ENCODE assay signal across 13 cellular contexts in the genomic region with DNA sequence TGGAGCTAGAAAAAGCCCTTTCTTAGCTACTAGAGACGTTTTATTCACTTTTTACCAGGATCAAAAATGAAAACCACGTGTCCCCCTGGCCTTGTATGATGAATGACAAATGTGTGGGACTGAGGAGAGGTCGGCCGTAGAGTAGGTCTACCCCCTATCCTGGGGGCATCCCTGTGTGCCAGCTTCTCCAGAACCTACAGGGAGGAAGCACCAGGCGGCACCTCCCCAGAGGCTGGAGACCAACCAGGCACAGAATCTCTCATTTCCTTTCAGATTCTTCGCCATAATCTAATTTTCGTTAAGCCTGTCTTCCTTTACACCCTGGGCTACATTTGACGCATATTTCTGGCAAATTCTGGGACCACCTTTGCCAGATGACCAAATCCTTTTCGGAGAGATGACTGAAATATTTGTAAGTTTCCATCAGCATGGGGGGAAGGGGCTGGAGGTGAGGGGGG. TPM values are rescaled to one million over a fixed set of nuclear protein-coding genes. Genes with fewer than 3 reads are reported as not detected.
A peak's percentile ranks its signal among the peaks of the same experiment; 100 is the strongest.
DNase-seq lines count a peak whose midpoint lies in the region; ATAC-seq, FAIRE-seq and TF ChIP-seq lines count a peak whose summit lies in the region.
"Had no signal": no experiment of that assay in that cellular context is flagged by ENCODE, and none has a peak within 500 bp of the region (broad histone marks: within the 10 kb centered on the region; RNA-seq: fewer than 3 reads in every experiment).

No MANE protein-coding gene starts in this region.

- TF ChIP-seq CTCF in adrenal gland (IDR thresholded peaks at IDR 0.05) (no peak), keratinocyte (optimal IDR thresholded peaks at IDR 0.05 in 1 of 3, IDR thresholded peaks at IDR 0.05 in 1 of 3, conservative IDR thresholded peaks at IDR 0.05 in 1 of 3; ENCODE audit: extremely low read depth in 1 of 3, insufficient read depth in 2 of 3, low read length in 3 of 3) (no peak)

- intact Hi-C loops in adrenal gland (cut with DNase I), result no loop called here

- no peak overlapping the region for H3K27ac Mint-ChIP-seq in T-helper 17 cell
- H3K27ac Mint-ChIP-seq: activated T-helper 1 cell treated with anti-CD3 and anti-CD28 coated beads, Interleukin-12 subunit alpha, Interleukin-12 subunit beta, Interleukin-2, Interleukin-4 antibody, amounts not matched to agents 30 ng/mL and 10 ng/mL and 1 ng/mL, durations not matched to agents 14 hours and 24 hours and 36 hours; memory B cell; stimulated activated effector memory CD8-positive, alpha-beta T cell treated with anti-CD3 and anti-CD28 coated beads, Interleukin-12 subunit alpha, Interleukin-12 subunit beta, amount 100 ng/mL, for 72 hours had no signal

- H3K4me1 ChIP-seq in adrenal gland (replicated peaks in 1 of 2) (peaks cover 7 to 13% of the 10 kb centered on the region in 2 donors), keratinocyte (ENCODE audit: control insufficient read depth, extremely low read depth, insufficient read depth, low read length) (peaks cover 28% of the 10 kb centered on the region), skeletal muscle satellite cell (ENCODE audit: control insufficient read depth, insufficient read depth, low read length) (peaks cover 55% of the 10 kb centered on the region)

- no peaks in the 10 kb centered on the region for H4K20me1 ChIP-seq in keratinocyte (ENCODE audit: control insufficient read depth, extremely low read depth, insufficient read depth, low read length)

- H3K27me3 ChIP-seq in adrenal gland, result no peaks in the 10 kb centered on the region
- H3K27me3 ChIP-seq in keratinocyte (ENCODE audit: control insufficient read depth, extremely low read depth, insufficient read depth, low read length), result no peaks in the 10 kb centered on the region
- no peaks in the 10 kb centered on the region for H3K27me3 ChIP-seq in skeletal muscle satellite cell (ENCODE audit: control insufficient read depth, insufficient read depth, low read length)

- WGBS in adrenal gland, 4 donors, result 54 to 62% (median 60%) methylated on average over 9 of the region's 9 CpGs

- no peaks in the 10 kb centered on the region for H3K9me1 ChIP-seq in keratinocyte (ENCODE audit: control insufficient read depth, extremely low read depth, insufficient read depth, low read length)

- H3K9ac ChIP-seq in keratinocyte (ENCODE audit: control insufficient read depth, extremely low read depth, insufficient read depth, low read length) (no peak overlapping the region), skeletal muscle satellite cell (ENCODE audit: low read depth, low read length) (peak overlapping the region; percentile 49)

- H3K4me3 Mint-ChIP-seq in T-helper 17 cell, result no peak overlapping the region
- H3K4me3 Mint-ChIP-seq: activated T-helper 1 cell treated with anti-CD3 and anti-CD28 coated beads, Interleukin-12 subunit alpha, Interleukin-12 subunit beta, Interleukin-2, Interleukin-4 antibody, amounts not matched to agents 30 ng/mL and 10 ng/mL and 1 ng/mL, durations not matched to agents 14 hours and 24 hours and 36 hours; memory B cell; stimulated activated effector memory CD8-positive, alpha-beta T cell treated with anti-CD3 and anti-CD28 coated beads, Interleukin-12 subunit alpha, Interleukin-12 subunit beta, amount 100 ng/mL, for 72 hours had no signal

- peak overlapping the region; percentile 67 for H3K4me2 ChIP-seq in keratinocyte (ENCODE audit: control insufficient read depth, extremely low read depth, insufficient read depth, low read depth, low read length)
- H3K4me2 ChIP-seq in skeletal muscle satellite cell (ENCODE audit: low read length), result peak overlapping the region; percentile 53

- peaks cover 29% of the 10 kb centered on the region for H3K27me3 Mint-ChIP-seq in T-helper 17 cell

- H3K4me3 ChIP-seq in adrenal gland, result no peak overlapping the region
- peak overlapping the region in 1 of 3 experiments; percentile 16 for H3K4me3 ChIP-seq in keratinocyte (ENCODE audit: control insufficient read depth in 2 of 3, extremely low read depth in 1 of 3, insufficient read depth in 2 of 3, low read depth in 1 of 3, low read length in 3 of 3)
- peak overlapping the region; percentile 35 for H3K4me3 ChIP-seq in skeletal muscle satellite cell (ENCODE audit: low read length)

- H3K79me2 ChIP-seq in keratinocyte (ENCODE audit: control insufficient read depth, insufficient read depth, low read length), result no peaks in the 10 kb centered on the region

- H3K36me3 ChIP-seq in adrenal gland (replicated peaks in 1 of 2), result no peaks in the 10 kb centered on the region
- no peaks in the 10 kb centered on the region for H3K36me3 ChIP-seq in keratinocyte (ENCODE audit: control insufficient read depth in 2 of 2, extremely low read depth in 1 of 2, insufficient read depth in 2 of 2, low read length in 2 of 2)
- peaks cover 5% of the 10 kb centered on the region for H3K36me3 ChIP-seq in skeletal muscle satellite cell (ENCODE audit: insufficient read depth, low read length)

- TF ChIP-seq POLR2A in adrenal gland (IDR thresholded peaks at IDR 0.05), result no peak

- peak overlapping the region; percentile 13 for H2AFZ ChIP-seq in keratinocyte (ENCODE audit: control insufficient read depth, low read length)

- H3K4me1 Mint-ChIP-seq in T-helper 17 cell, result peaks cover 4% of the 10 kb centered on the region
- H3K4me1 Mint-ChIP-seq: memory B cell; stimulated activated effector memory CD8-positive, alpha-beta T cell treated with anti-CD3 and anti-CD28 coated beads, Interleukin-12 subunit alpha, Interleukin-12 subunit beta, amount 100 ng/mL, for 72 hours had no signal

- H3K27ac ChIP-seq in adrenal gland (peak overlapping the region in 3 of 5 donors; percentile 40 to 92 (median 81)), keratinocyte (ENCODE audit: control insufficient read depth, insufficient read depth, low read length) (no peak overlapping the region)

- no peaks in the 10 kb centered on the region for H3K36me3 Mint-ChIP-seq in T-helper 17 cell (ENCODE audit: low read depth)
- H3K36me3 Mint-ChIP-seq: memory B cell; stimulated activated effector memory CD8-positive, alpha-beta T cell treated with anti-CD3 and anti-CD28 coated beads, Interleukin-12 subunit alpha, Interleukin-12 subunit beta, amount 100 ng/mL, for 72 hours had no signal

- dilution Hi-C loops in keratinocyte (cut with MboI; ENCODE audit: extremely low pct_ligation_motif_present, low sequenced_read_pairs), result no loop called here

- peak; percentile 25 for DNase-seq in Daoy (ENCODE audit: low read depth)
- DNase-seq in adrenal gland, result peak in 1 of 7 donors; percentile 42
- no peak for DNase-seq in keratinocyte (ENCODE audit: low read depth, low spot score)
- DNase-seq in UCSD-AML1 (lab: John Stamatoyannopoulos, UW; ENCODE audit: unreplicated experiment), result no peak
- DNase-seq in SHP77 (lab: John Stamatoyannopoulos, UW), result no peak
- no peak for DNase-seq in T-helper 17 cell
- DNase-seq: NCI-H2171 had no signal

- H3K9me3 ChIP-seq in adrenal gland (replicated peaks in 1 of 3) (no peaks in the 10 kb centered on the region), keratinocyte (ENCODE audit: control insufficient read depth, low read depth, low read length) (no peaks in the 10 kb centered on the region), skeletal muscle satellite cell (replicated peaks; ENCODE audit: low read length) (no peaks in the 10 kb centered on the region), T-helper 17 cell (ENCODE audit: control insufficient read depth, low read length, poor library complexity, severe bottlenecking) (no peaks in the 10 kb centered on the region)

- no peak for ATAC-seq in HG02840 (IDR thresholded peaks at IDR 0.05; ENCODE audit: low FRiP score, unreplicated experiment)
- no peak for ATAC-seq in T-helper 17 cell

- FAIRE-seq in keratinocyte (lab: Jason Lieb, UNC), result no peak
- FAIRE-seq: colon had no signal

RNA-seq across cellular contexts. Expression of a gene that starts 15.9 kb away (rescaled TPM):
- 20.4 and 34.3 TPM in 2 replicates for total RNA-seq in Daoy (2014; rRNA removed; shearing (Covaris generic))
- total RNA-seq in adrenal gland (10 to 100 TPM in 4 of 8 donors, 1 to 10 TPM in 4; 1.7 to 20.5 (median 8.5) TPM), T-helper 17 cell (not detected)
- polyA plus RNA-seq in adrenal gland (10 to 100 TPM in 1 of 3 donors, 1 to 10 TPM in 2; 1.0 to 15.1 (median 6.6) TPM), keratinocyte (5.5 to 6.2 TPM (median 6.0 TPM) in 3 replicates)
- polyA plus RNA-seq in keratinocyte (2011; ENCODE audit: low read depth), result 0.51 TPM
- polyA plus RNA-seq in keratinocyte (2011; cell fraction: cytosol; rRNA removed), result 4.9 and 8.6 TPM in 2 replicates
- 3.0 and 3.9 TPM in 2 replicates for polyA plus RNA-seq in keratinocyte (2011; cell fraction: nucleus; rRNA removed)
- polyA plus RNA-seq in keratinocyte (2012; ENCODE audit: low replicate concordance), result 1.1 and 5.7 TPM in 2 replicates
- 1.8 to 2.5 TPM (median 2.1 TPM) in 3 replicates for polyA minus RNA-seq in keratinocyte
- polyA minus RNA-seq in keratinocyte (2011; cell fraction: cytosol; rRNA and poly(A)+ RNA removed), result 13.2 TPM
- polyA minus RNA-seq in keratinocyte (2011; cell fraction: nucleus; rRNA and poly(A)+ RNA removed), result 2.3 and 3.4 TPM in 2 replicates
- total RNA-seq in skeletal muscle satellite cell (2012; rRNA removed), result 34.7 and 38.7 TPM in 2 replicates
- total RNA-seq: activated T-helper 1 cell treated with anti-CD3 and anti-CD28 coated beads, Interleukin-12 subunit alpha, Interleukin-12 subunit beta, Interleukin-2, Interleukin-4 antibody, amounts not matched to agents 30 ng/mL and 10 ng/mL and 1 ng/mL, durations not matched to agents 14 hours and 24 hours and 36 hours had no signal
